Comparison of ENCODE assay signal across 8 cellular contexts in genomic region chr2:201168496-201168895, GRCh38. TPM values are rescaled to one million over a fixed set of nuclear protein-coding genes. Genes with fewer than 3 reads are reported as not detected.
A peak's percentile ranks its signal among the peaks of the same experiment; 100 is the strongest.
DNase-seq lines count a peak whose midpoint lies in the region; ATAC-seq, FAIRE-seq and TF ChIP-seq lines count a peak whose summit lies in the region.
"Not testable (repeated sequence)": the region's sequence is repeated elsewhere in the genome, so short reads cannot be mapped to it uniquely, and the experiment has no call there.

No MANE protein-coding gene starts in this region.

- H3K4me1 Mint-ChIP-seq in activated B cell treated with CpG ODN at 0.5 μM for 24 hours = peaks cover 32% of the 10 kb centered on the region
- H3K4me1 Mint-ChIP-seq in activated naive CD8-positive, alpha-beta T cell treated with anti-CD3 and anti-CD28 coated beads for 36 hours = not testable (repeated sequence)
- peaks cover 37% of the 10 kb centered on the region for H3K4me1 Mint-ChIP-seq in stimulated activated memory B cell treated with anti-CD40 and anti-IgM and Interleukin-4, amounts not matched to agents 10 μg/mL and 1 μg/mL and 100 μg/mL, for 72 hours

- 93% methylated on average over 1 of the region's 1 CpG for WGBS in HepG2 (ENCODE audit: low lambda C conversion rate)

- H3K9me3 ChIP-seq in BLaER1 treated with 17β-estradiol and CSF1 and Interleukin-3, amounts not matched to agents 10 nM and 100 nM (replicated peaks in 1 of 11) = peaks cover 0 to 18% (median 9%) of the 10 kb centered on the region in 11 experiments; a peak in 14 of 22 replicates
- H3K9me3 ChIP-seq in HepG2 (ENCODE audit: low read length) = not testable (repeated sequence)

- POLR2A ChIA-PET in activated B cell treated with CpG ODN at 0.5 μM for 24 hours (lab: Charles Lee) = interaction anchor here (0.5 to 4.1 kb wide), 6 partner anchors 9 to 342 kb away, joined by 3 to 31 read pairs (median 4); partner anchors contain the start of gene CFLAR
- POLR2A ChIA-PET in HepG2 (lab: Yijun Ruan, JAX) = interaction anchor here (1.1 kb wide), 1 partner anchor 10 kb away, joined by 3 read pairs; no protein-coding TSS in a partner anchor

- not testable (repeated sequence) for TF ChIP-seq CTCF in NB4 (IDR thresholded peaks at IDR 0.05; ENCODE audit: low read depth, low read length); activated B cell treated with CpG ODN at 0.5 μM for 24 hours (IDR thresholded peaks at IDR 0.05); HepG2 (CRISPR knock-in tag; IDR thresholded peaks at IDR 0.05)

- H3K36me3 ChIP-seq in BLaER1 treated with 17β-estradiol and CSF1 and Interleukin-3, amounts not matched to agents 10 nM and 100 nM = peaks cover 22 to 45% (median 38%) of the 10 kb centered on the region in 11 experiments
- peaks cover 11 to 14% of the 10 kb centered on the region in 2 experiments for H3K36me3 ChIP-seq in HepG2 (replicated peaks in 1 of 2; ENCODE audit: control insufficient read depth in 1 of 2, insufficient read depth in 2 of 2, low read length in 2 of 2)

- DNase-seq in Kasumi-1 (lab: John Stamatoyannopoulos, UW) = peak; percentile 37 to 65
- peak; percentile 28 for DNase-seq in NB4 (ENCODE audit: low read depth)
- peak; percentile 30 for DNase-seq in SIG-M5 treated with dmso at 0.1 percent for 504 hours (lab: John Stamatoyannopoulos, UW; ENCODE audit: unreplicated experiment)
- not testable (repeated sequence) for DNase-seq in activated B cell treated with CpG ODN at 0.5 μM for 24 hours; activated naive CD8-positive, alpha-beta T cell treated with anti-CD3 and anti-CD28 coated beads for 36 hours; HepG2 (ENCODE audit: low spot score)

- not testable (repeated sequence) for TF ChIP-seq RAD21 in HepG2 (CRISPR knock-in tag; IDR thresholded peaks at IDR 0.05)

- H3K27me3 Mint-ChIP-seq in activated B cell treated with CpG ODN at 0.5 μM for 24 hours; activated naive CD8-positive, alpha-beta T cell treated with anti-CD3 and anti-CD28 coated beads for 36 hours; stimulated activated memory B cell treated with anti-CD40 and anti-IgM and Interleukin-4, amounts not matched to agents 10 μg/mL and 1 μg/mL and 100 μg/mL, for 72 hours: not testable (repeated sequence)

- not testable (repeated sequence) for H3K9me3 Mint-ChIP-seq in activated B cell treated with CpG ODN at 0.5 μM for 24 hours; stimulated activated memory B cell treated with anti-CD40 and anti-IgM and Interleukin-4, amounts not matched to agents 10 μg/mL and 1 μg/mL and 100 μg/mL, for 72 hours
- H3K9me3 Mint-ChIP-seq in activated naive CD8-positive, alpha-beta T cell treated with anti-CD3 and anti-CD28 coated beads for 36 hours = peaks cover 18% of the 10 kb centered on the region

- not testable (repeated sequence) for TF ChIP-seq EP300 in HepG2 (IDR thresholded peaks at IDR 0.05; ENCODE audit: low read depth in 2 of 2, low read length in 2 of 2); HepG2 (CRISPR knock-in tag; IDR thresholded peaks at IDR 0.05; ENCODE audit: borderline replicate concordance)

- CTCF ChIA-PET in activated B cell treated with CpG ODN at 0.5 μM for 24 hours (lab: Charles Lee) = interaction anchor here (0.8 to 2.0 kb wide), 5 partner anchors 9 to 205 kb away, joined by 3 to 7 read pairs (median 4); partner anchors contain the start of gene ORC2
- CTCF ChIA-PET in HepG2 (lab: Yijun Ruan, JAX; ENCODE audit: low intra/inter-chr PET ratio, low total read pairs) = not testable (repeated sequence)

- intact Hi-C loops in activated B cell treated with CpG ODN at 0.5 μM for 24 hours (cut with micrococcal nuclease) = loop anchor here (1.0 kb wide), 1 partner anchor 10 kb away; no protein-coding TSS in a partner anchor
- intact Hi-C loops in HepG2 (cut with micrococcal nuclease; ENCODE audit: unreplicated experiment) = not testable (repeated sequence)

- H3K27ac Mint-ChIP-seq in activated B cell treated with CpG ODN at 0.5 μM for 24 hours = peak overlapping the region; percentile 76
- peak overlapping the region; percentile 13 for H3K27ac Mint-ChIP-seq in activated naive CD8-positive, alpha-beta T cell treated with anti-CD3 and anti-CD28 coated beads for 36 hours
- peak overlapping the region; percentile 47 for H3K27ac Mint-ChIP-seq in stimulated activated memory B cell treated with anti-CD40 and anti-IgM and Interleukin-4, amounts not matched to agents 10 μg/mL and 1 μg/mL and 100 μg/mL, for 72 hours

- H3K9ac ChIP-seq in BLaER1 treated with 17β-estradiol and CSF1 and Interleukin-3, amounts not matched to agents 10 nM and 100 nM; HepG2 (ENCODE audit: insufficient read depth, low read depth, low read length): not testable (repeated sequence)

- FAIRE-seq in HepG2 (lab: Jason Lieb, UNC) = not testable (repeated sequence)

- H3K4me3 ChIP-seq in BLaER1 treated with 17β-estradiol and CSF1 and Interleukin-3, amounts not matched to agents 10 nM and 100 nM; NB4 (ENCODE audit: low read depth, low read length); HepG2 (replicated peaks in 1 of 3; ENCODE audit: insufficient read depth in 1 of 3, low read depth in 2 of 3, low read length in 3 of 3): not testable (repeated sequence)

- H3K4me1 ChIP-seq in BLaER1 treated with 17β-estradiol and CSF1 and Interleukin-3, amounts not matched to agents 10 nM and 100 nM = peaks cover 11 to 29% (median 13%) of the 10 kb centered on the region in 10 experiments; a peak in 19 of 20 replicates
- not testable (repeated sequence) for H3K4me1 ChIP-seq in HepG2 (ENCODE audit: insufficient read depth, low read length)

- not testable (repeated sequence) for H3K27me3 ChIP-seq in BLaER1 treated with 17β-estradiol and CSF1 and Interleukin-3, amounts not matched to agents 10 nM and 100 nM; HepG2 (ENCODE audit: control insufficient read depth in 1 of 2, insufficient read depth in 2 of 2, low read length in 2 of 2)

- in situ Hi-C loops in HepG2 (cut with HindIII; ENCODE audit: extremely low pct_ligation_motif_present, low pct_unique_long_range_greater_than_20kb) = not testable (repeated sequence)

- H4K20me1 ChIP-seq in BLaER1 treated with 17β-estradiol and CSF1 and Interleukin-3, amounts not matched to agents 10 nM and 100 nM; HepG2 (ENCODE audit: insufficient read depth, low read length): not testable (repeated sequence)

- peak overlapping the region; percentile 7 to 70 (median 37); a peak in 16 of 22 replicates for H3K4me2 ChIP-seq in BLaER1 treated with 17β-estradiol and CSF1 and Interleukin-3, amounts not matched to agents 10 nM and 100 nM
- H3K4me2 ChIP-seq in HepG2 (ENCODE audit: low read depth, low read length) = not testable (repeated sequence)

- peak; percentile 51 for ATAC-seq in activated B cell treated with CpG ODN at 0.5 μM for 24 hours (ENCODE audit: low read depth)
- ATAC-seq in HepG2; stimulated activated memory B cell treated with anti-CD40 and anti-IgM and Interleukin-4, amounts not matched to agents 10 μg/mL and 1 μg/mL and 100 μg/mL, for 72 hours: not testable (repeated sequence)

- H3K36me3 Mint-ChIP-seq in activated B cell treated with CpG ODN at 0.5 μM for 24 hours (ENCODE audit: low read depth) = peaks cover 42% of the 10 kb centered on the region
- H3K36me3 Mint-ChIP-seq in activated naive CD8-positive, alpha-beta T cell treated with anti-CD3 and anti-CD28 coated beads for 36 hours = peaks cover 44% of the 10 kb centered on the region
- peaks cover 36% of the 10 kb centered on the region for H3K36me3 Mint-ChIP-seq in stimulated activated memory B cell treated with anti-CD40 and anti-IgM and Interleukin-4, amounts not matched to agents 10 μg/mL and 1 μg/mL and 100 μg/mL, for 72 hours

- H3K4me3 Mint-ChIP-seq in activated B cell treated with CpG ODN at 0.5 μM for 24 hours = peak overlapping the region; percentile 32
- not testable (repeated sequence) for H3K4me3 Mint-ChIP-seq in activated naive CD8-positive, alpha-beta T cell treated with anti-CD3 and anti-CD28 coated beads for 36 hours; stimulated activated memory B cell treated with anti-CD40 and anti-IgM and Interleukin-4, amounts not matched to agents 10 μg/mL and 1 μg/mL and 100 μg/mL, for 72 hours

- TF ChIP-seq POLR2A in NB4 (IDR thresholded peaks at IDR 0.05; ENCODE audit: extremely low read depth, insufficient read length); HepG2 (IDR thresholded peaks at IDR 0.05; ENCODE audit: insufficient read depth in 1 of 2, low read depth in 2 of 2, low read length in 2 of 2): not testable (repeated sequence)

- H3K79me2 ChIP-seq in HepG2 (ENCODE audit: insufficient read depth, low read length) = not testable (repeated sequence)

- not testable (repeated sequence) for H3K27ac ChIP-seq in BLaER1 treated with 17β-estradiol and CSF1 and Interleukin-3, amounts not matched to agents 10 nM and 100 nM; HepG2 (ENCODE audit: extremely low read length, insufficient read depth, low read length)

- BruUV-seq in HepG2 (replicated peaks; lab: Mats Ljungman, UMichigan) = not testable (repeated sequence)

- H2AFZ ChIP-seq in HepG2 (ENCODE audit: low read length) = not testable (repeated sequence)

RNA-seq across cellular contexts. Expression of gene CASP10, which starts 14.4 kb away (rescaled TPM):
- total RNA-seq in activated B cell treated with CpG ODN at 0.5 μM for 24 hours (9.5 and 13.8 TPM in 2 replicates), HepG2 (2016; rRNA removed; fragmentation: Illumina TruSeq; extraction: Trizol) (22.2 and 31.1 TPM in 2 replicates)
- total RNA-seq in activated naive CD8-positive, alpha-beta T cell treated with anti-CD3 and anti-CD28 coated beads for 36 hours = 10 to 100 TPM; 25.5 to 26.5 TPM
- total RNA-seq in HepG2 (2016; cell fraction: cytosol; rRNA removed; fragmentation: Illumina TruSeq; extraction: Trizol; ENCODE audit: low read depth) = 1.6 and 2.2 TPM in 2 replicates
- 22.9 and 30.3 TPM in 2 replicates for total RNA-seq in HepG2 (2016; cell fraction: insoluble cytoplasmic fraction; rRNA removed; fragmentation: Illumina TruSeq; extraction: Trizol)
- 6.6 and 8.3 TPM in 2 replicates for total RNA-seq in HepG2 (2016; cell fraction: membrane; rRNA removed; fragmentation: Illumina TruSeq; extraction: Trizol)
- total RNA-seq in HepG2 (2016; cell fraction: nucleus; rRNA removed; fragmentation: Illumina TruSeq; extraction: Trizol) = 26.9 and 27.1 TPM in 2 replicates
- 23.8 and 25.1 TPM in 2 replicates for polyA plus RNA-seq in HepG2 (2011; rRNA removed)
- polyA plus RNA-seq in HepG2 (2011; cell fraction: cytosol; rRNA removed) = 12.7 and 16.6 TPM in 2 replicates
- polyA plus RNA-seq in HepG2 (2011; cell fraction: nucleus; rRNA removed) = 24.5 and 34.7 TPM in 2 replicates
- 11.2 and 17.0 TPM in 2 replicates for polyA plus RNA-seq in HepG2 (2012)
- polyA plus RNA-seq in HepG2 (2016; cell fraction: cytosol; fragmentation: Illumina TruSeq; extraction: Trizol; ENCODE audit: low read depth) = 0.84 and 1.2 TPM in 2 replicates
- 14.4 and 15.3 TPM in 2 replicates for polyA plus RNA-seq in HepG2 (2016; cell fraction: insoluble cytoplasmic fraction; fragmentation: Illumina TruSeq; extraction: Trizol; ENCODE audit: low read depth)
- 1.9 and 2.2 TPM in 2 replicates for polyA plus RNA-seq in HepG2 (2016; cell fraction: membrane; fragmentation: Illumina TruSeq; extraction: Trizol; ENCODE audit: low read depth)
- 20.1 and 22.5 TPM in 2 replicates for polyA plus RNA-seq in HepG2 (2016; cell fraction: nucleus; fragmentation: Illumina TruSeq; extraction: Trizol; ENCODE audit: insufficient read depth, low read depth)
- 7.9 and 31.1 TPM in 2 replicates for polyA minus RNA-seq in HepG2 (2011; rRNA and poly(A)+ RNA removed; ENCODE audit: low replicate concordance)
- 14.6 and 20.1 TPM in 2 replicates for polyA minus RNA-seq in HepG2 (2011; cell fraction: cytosol; rRNA and poly(A)+ RNA removed)
- 47.4 and 79.1 TPM in 2 replicates for polyA minus RNA-seq in HepG2 (2011; cell fraction: nucleus; rRNA and poly(A)+ RNA removed)

RNA-seq across cellular contexts. Expression of gene CFLAR, which starts 52.5 kb away (rescaled TPM):
- total RNA-seq in activated B cell treated with CpG ODN at 0.5 μM for 24 hours (274 and 320 TPM in 2 replicates), HepG2 (2016; rRNA removed; fragmentation: Illumina TruSeq; extraction: Trizol) (92.1 and 109 TPM in 2 replicates)
- 100 to 1,000 TPM; 190 to 198 TPM for total RNA-seq in activated naive CD8-positive, alpha-beta T cell treated with anti-CD3 and anti-CD28 coated beads for 36 hours
- total RNA-seq in HepG2 (2016; cell fraction: cytosol; rRNA removed; fragmentation: Illumina TruSeq; extraction: Trizol; ENCODE audit: low read depth) = 30.7 and 32.1 TPM in 2 replicates
- 93.7 and 102 TPM in 2 replicates for total RNA-seq in HepG2 (2016; cell fraction: insoluble cytoplasmic fraction; rRNA removed; fragmentation: Illumina TruSeq; extraction: Trizol)
- total RNA-seq in HepG2 (2016; cell fraction: membrane; rRNA removed; fragmentation: Illumina TruSeq; extraction: Trizol) = 40.1 and 45.4 TPM in 2 replicates
- 117 and 122 TPM in 2 replicates for total RNA-seq in HepG2 (2016; cell fraction: nucleus; rRNA removed; fragmentation: Illumina TruSeq; extraction: Trizol)
- 37.3 and 43.8 TPM in 2 replicates for polyA plus RNA-seq in HepG2 (2011; rRNA removed)
- polyA plus RNA-seq in HepG2 (2011; cell fraction: cytosol; rRNA removed) = 20.7 and 26.9 TPM in 2 replicates
- polyA plus RNA-seq in HepG2 (2011; cell fraction: nucleus; rRNA removed) = 67.5 and 77.8 TPM in 2 replicates
- 46.4 and 55.2 TPM in 2 replicates for polyA plus RNA-seq in HepG2 (2012)
- 12.3 and 18.6 TPM in 2 replicates for polyA plus RNA-seq in HepG2 (2016; cell fraction: cytosol; fragmentation: Illumina TruSeq; extraction: Trizol; ENCODE audit: low read depth)
- 85.8 and 89.0 TPM in 2 replicates for polyA plus RNA-seq in HepG2 (2016; cell fraction: insoluble cytoplasmic fraction; fragmentation: Illumina TruSeq; extraction: Trizol; ENCODE audit: low read depth)
- polyA plus RNA-seq in HepG2 (2016; cell fraction: membrane; fragmentation: Illumina TruSeq; extraction: Trizol; ENCODE audit: low read depth) = 27.6 and 32.5 TPM in 2 replicates
- 97.6 and 113 TPM in 2 replicates for polyA plus RNA-seq in HepG2 (2016; cell fraction: nucleus; fragmentation: Illumina TruSeq; extraction: Trizol; ENCODE audit: insufficient read depth, low read depth)
- 26.0 and 106 TPM in 2 replicates for polyA minus RNA-seq in HepG2 (2011; rRNA and poly(A)+ RNA removed; ENCODE audit: low replicate concordance)
- polyA minus RNA-seq in HepG2 (2011; cell fraction: cytosol; rRNA and poly(A)+ RNA removed) = 21.5 and 23.9 TPM in 2 replicates
- polyA minus RNA-seq in HepG2 (2011; cell fraction: nucleus; rRNA and poly(A)+ RNA removed) = 213 and 290 TPM in 2 replicates

Comparison
In these comparisons a context has a peak if more than half of its experiments do, and no peak if none do; other contexts are left out.
1. H3K27ac Mint-ChIP-seq: peak in every context shown above with its lines; median percentile 76 in activated B cell treated with CpG ODN at 0.5 μM for 24 hours; 47 in stimulated activated memory B cell treated with anti-CD40 and anti-IgM and Interleukin-4, amounts not matched to agents 10 μg/mL and 1 μg/mL and 100 μg/mL, for 72 hours; 13 in activated naive CD8-positive, alpha-beta T cell treated with anti-CD3 and anti-CD28 coated beads for 36 hours.